ENCODE assay signal across 33 cellular contexts in the genomic region with DNA sequence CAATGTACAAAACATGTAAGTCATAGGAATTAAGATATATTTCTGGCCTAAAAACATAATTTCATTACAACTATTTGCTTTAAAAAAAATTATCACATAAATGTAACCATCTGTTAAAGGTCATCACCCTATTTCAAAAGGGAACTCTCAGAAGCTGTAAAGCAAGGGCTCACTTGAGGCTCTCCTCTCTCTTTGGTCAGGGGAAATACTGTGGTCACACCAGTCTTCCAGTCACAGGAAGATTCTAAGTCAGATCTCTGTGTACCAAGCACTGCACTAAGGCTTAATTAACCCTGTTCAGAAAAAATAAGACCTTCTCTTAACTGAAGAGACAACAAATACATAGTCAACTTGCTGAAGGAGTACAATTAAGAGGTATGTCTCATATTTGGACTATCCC.
"Had no signal": no experiment of that assay in that cellular context is flagged by ENCODE, and none has a peak within 500 bp of the region (broad histone marks: within the 10 kb centered on the region; RNA-seq: fewer than 3 reads in every experiment).

No MANE protein-coding gene starts in this region.

- H3K4me1 ChIP-seq: ascending aorta, gastrocnemius medialis, pancreas, prostate gland, uterus had no signal

- H3K27me3 ChIP-seq: ascending aorta, cardiac muscle cell, dorsolateral prefrontal cortex, gastrocnemius medialis, pancreas, uterus had no signal

- H3K9me3 ChIP-seq: ascending aorta, gastrocnemius medialis, pancreas, prostate gland, uterus had no signal

- H3K36me3 Mint-ChIP-seq: brain had no signal

- H3K4me3 ChIP-seq: ascending aorta, cardiac muscle cell, coronary artery, dorsolateral prefrontal cortex, gastrocnemius medialis, pancreas, prostate gland, skin epidermis, uterus had no signal

- H3K9me3 Mint-ChIP-seq: activated CD4-positive, alpha-beta memory T cell treated with anti-CD3 and anti-CD28 coated beads for 36 hours; activated CD4-positive, alpha-beta T cell treated with anti-CD3 and anti-CD28 coated beads, Interleukin-2, amount 10 ng/mL, durations not matched to agents 24 days and 14 days; activated naive CD4-positive, alpha-beta T cell treated with anti-CD3 and anti-CD28 coated beads, Interleukin-2, amount 10 ng/mL, durations not matched to agents 7 days and 5 days; activated naive CD8-positive, alpha-beta T cell treated with anti-CD3 and anti-CD28 coated beads, Interleukin-2, amount 10 ng/mL, durations not matched to agents 7 days and 5 days; activated T-helper 1 cell treated with anti-CD3 and anti-CD28 coated beads, Interleukin-12 subunit alpha, Interleukin-12 subunit beta, Interleukin-2, Interleukin-4 antibody, amounts not matched to agents 30 ng/mL and 10 ng/mL and 1 ng/mL, durations not matched to agents 14 hours and 24 hours and 36 hours; brain; naive thymus-derived CD4-positive, alpha-beta T cell; stimulated activated memory B cell treated with anti-CD40 and anti-IgM and Interleukin-4, amounts not matched to agents 10 μg/mL and 1 μg/mL and 100 μg/mL, for 72 hours; stimulated activated naive CD8-positive, alpha-beta T cell treated with anti-CD3 and anti-CD28 coated beads, Interleukin-15, amount 100 ng/mL, for 72 hours; type B pancreatic cell had no signal

- DNase-seq: activated CD4-positive, alpha-beta memory T cell treated with anti-CD3 and anti-CD28 coated beads for 36 hours; activated CD4-positive, alpha-beta T cell treated with anti-CD3 and anti-CD28 coated beads, Interleukin-2, amount 10 ng/mL, durations not matched to agents 24 days and 14 days; activated CD4-positive, CD25-positive, alpha-beta regulatory T cell treated with anti-CD3 and anti-CD28 coated beads, Interleukin-2, amount 50 U/mL, for 72 hours; activated CD8-positive, alpha-beta memory T cell treated with anti-CD3 and anti-CD28 coated beads, Interleukin-2, amount 50 U/mL, for 4 hours; activated gamma-delta T cell; activated naive CD4-positive, alpha-beta T cell treated with anti-CD3 and anti-CD28 coated beads, Interleukin-2, amount 10 ng/mL, durations not matched to agents 7 days and 5 days; activated naive CD8-positive, alpha-beta T cell treated with anti-CD3 and anti-CD28 coated beads, Interleukin-2, amount 10 ng/mL, durations not matched to agents 7 days and 5 days; activated T-cell treated with anti-CD3 and anti-CD28 coated beads, Interleukin-2, amount 50 U/mL, for 1 hour; dorsolateral prefrontal cortex; effector memory CD4-positive, alpha-beta T cell; gastrocnemius medialis; glutamatergic neuron; islet precursor cell; mammary epithelial cell; naive thymus-derived CD4-positive, alpha-beta T cell; pancreas; retina; stimulated activated CD4-positive, alpha-beta T cell treated with anti-CD3 and anti-CD28 coated beads, Interleukin-4, amount 100 ng/mL, for 24 hours; stimulated activated naive CD8-positive, alpha-beta T cell treated with anti-CD3 and anti-CD28 coated beads, Interleukin-15, amount 100 ng/mL, for 72 hours; substantia nigra; T1000; uterus; WERI-Rb-1 had no signal

- H3K4me3 Mint-ChIP-seq: activated CD4-positive, alpha-beta memory T cell treated with anti-CD3 and anti-CD28 coated beads for 36 hours; activated CD4-positive, alpha-beta T cell treated with anti-CD3 and anti-CD28 coated beads, Interleukin-2, amount 10 ng/mL, durations not matched to agents 24 days and 14 days; activated naive CD4-positive, alpha-beta T cell treated with anti-CD3 and anti-CD28 coated beads, Interleukin-2, amount 10 ng/mL, durations not matched to agents 7 days and 5 days; activated naive CD8-positive, alpha-beta T cell treated with anti-CD3 and anti-CD28 coated beads, Interleukin-2, amount 10 ng/mL, durations not matched to agents 7 days and 5 days; activated T-helper 1 cell treated with anti-CD3 and anti-CD28 coated beads, Interleukin-12 subunit alpha, Interleukin-12 subunit beta, Interleukin-2, Interleukin-4 antibody, amounts not matched to agents 30 ng/mL and 10 ng/mL and 1 ng/mL, durations not matched to agents 14 hours and 24 hours and 36 hours; brain; naive thymus-derived CD4-positive, alpha-beta T cell; stimulated activated memory B cell treated with anti-CD40 and anti-IgM and Interleukin-4, amounts not matched to agents 10 μg/mL and 1 μg/mL and 100 μg/mL, for 72 hours; stimulated activated naive CD8-positive, alpha-beta T cell treated with anti-CD3 and anti-CD28 coated beads, Interleukin-15, amount 100 ng/mL, for 72 hours; type B pancreatic cell had no signal

- H3K27ac ChIP-seq: ascending aorta, cardiac muscle cell, coronary artery, dorsolateral prefrontal cortex, gastrocnemius medialis, pancreas, prostate gland, skin epidermis, uterus, WERI-Rb-1 had no signal

- H3K4me1 Mint-ChIP-seq: activated naive CD4-positive, alpha-beta T cell treated with anti-CD3 and anti-CD28 coated beads, Interleukin-2, amount 10 ng/mL, durations not matched to agents 7 days and 5 days; stimulated activated memory B cell treated with anti-CD40 and anti-IgM and Interleukin-4, amounts not matched to agents 10 μg/mL and 1 μg/mL and 100 μg/mL, for 72 hours; stimulated activated naive CD8-positive, alpha-beta T cell treated with anti-CD3 and anti-CD28 coated beads, Interleukin-15, amount 100 ng/mL, for 72 hours had no signal

- H3K36me3 ChIP-seq: ascending aorta, cardiac muscle cell, gastrocnemius medialis, pancreas, prostate gland, uterus had no signal

- ATAC-seq: gastrocnemius medialis; naive thymus-derived CD4-positive, alpha-beta T cell; pancreas; sciatic nerve; stimulated activated memory B cell treated with anti-CD40 and anti-IgM and Interleukin-4, amounts not matched to agents 10 μg/mL and 1 μg/mL and 100 μg/mL, for 72 hours; stimulated activated naive CD8-positive, alpha-beta T cell treated with anti-CD3 and anti-CD28 coated beads, Interleukin-15, amount 100 ng/mL, for 72 hours had no signal

- H3K27ac Mint-ChIP-seq: activated CD4-positive, alpha-beta memory T cell treated with anti-CD3 and anti-CD28 coated beads for 36 hours; activated CD4-positive, alpha-beta T cell treated with anti-CD3 and anti-CD28 coated beads, Interleukin-2, amount 10 ng/mL, durations not matched to agents 24 days and 14 days; activated naive CD4-positive, alpha-beta T cell treated with anti-CD3 and anti-CD28 coated beads, Interleukin-2, amount 10 ng/mL, durations not matched to agents 7 days and 5 days; activated naive CD8-positive, alpha-beta T cell treated with anti-CD3 and anti-CD28 coated beads, Interleukin-2, amount 10 ng/mL, durations not matched to agents 7 days and 5 days; activated T-helper 1 cell treated with anti-CD3 and anti-CD28 coated beads, Interleukin-12 subunit alpha, Interleukin-12 subunit beta, Interleukin-2, Interleukin-4 antibody, amounts not matched to agents 30 ng/mL and 10 ng/mL and 1 ng/mL, durations not matched to agents 14 hours and 24 hours and 36 hours; brain; naive thymus-derived CD4-positive, alpha-beta T cell; stimulated activated memory B cell treated with anti-CD40 and anti-IgM and Interleukin-4, amounts not matched to agents 10 μg/mL and 1 μg/mL and 100 μg/mL, for 72 hours; stimulated activated naive CD8-positive, alpha-beta T cell treated with anti-CD3 and anti-CD28 coated beads, Interleukin-15, amount 100 ng/mL, for 72 hours; type B pancreatic cell had no signal

- FAIRE-seq: pancreas had no signal
